10 cellular contexts compared by ENCODE assay signal in the genomic region with DNA sequence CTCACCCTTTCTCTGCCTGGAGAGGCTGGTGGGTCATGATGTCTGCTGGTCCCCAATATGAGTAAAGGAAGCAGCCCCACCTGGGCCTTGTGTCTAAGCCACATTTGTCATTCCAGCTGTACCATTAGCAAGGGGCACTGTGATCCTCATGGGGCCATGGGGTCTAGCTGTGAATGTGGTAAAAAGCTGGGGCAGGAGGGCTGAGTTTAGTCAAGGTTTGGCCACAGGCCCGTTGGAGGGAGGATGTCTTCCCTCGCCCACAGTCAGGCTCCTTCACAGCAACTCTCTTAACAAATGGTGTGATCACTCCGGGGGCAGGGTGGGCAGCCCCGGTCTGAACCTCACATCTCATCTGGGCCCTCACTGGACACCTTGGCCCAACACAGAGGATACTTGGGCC.
"Had no signal": no experiment of that assay in that cellular context is flagged by ENCODE, and none has a peak within 500 bp of the region (broad histone marks: within the 10 kb centered on the region; RNA-seq: fewer than 3 reads in every experiment).

No MANE protein-coding gene starts in this region.

- H3K4me3 ChIP-seq: esophagus muscularis mucosa, tibial artery, vagina had no signal

- H3K4me1 Mint-ChIP-seq: activated T-helper 17 cell treated with anti-CD3 and anti-CD28 coated beads, Interleukin-2, amount 50 U/mL, for 72 hours had no signal

- ATAC-seq: activated T-helper 17 cell treated with anti-CD3 and anti-CD28 coated beads, Interleukin-2, amount 50 U/mL, for 72 hours; left lobe of liver; T-helper 17 cell had no signal

- H3K9me3 ChIP-seq: esophagus muscularis mucosa, tibial artery, vagina had no signal

- H3K4me1 ChIP-seq: tibial artery had no signal

- H3K27ac ChIP-seq: esophagus muscularis mucosa, tibial artery, vagina had no signal

- H3K36me3 Mint-ChIP-seq: activated CD4-positive, alpha-beta memory T cell treated with anti-CD3 and anti-CD28 coated beads for 36 hours; activated naive CD4-positive, alpha-beta T cell treated with anti-CD3 and anti-CD28 coated beads, Interleukin-2, amount 50 U/mL, for 72 hours had no signal

- H3K27ac Mint-ChIP-seq: activated CD4-positive, alpha-beta memory T cell treated with anti-CD3 and anti-CD28 coated beads for 36 hours; activated naive CD4-positive, alpha-beta T cell treated with anti-CD3 and anti-CD28 coated beads, Interleukin-2, amount 50 U/mL, for 72 hours; activated T-helper 17 cell treated with anti-CD3 and anti-CD28 coated beads, Interleukin-2, amount 50 U/mL, for 72 hours; T-helper 17 cell had no signal

- H3K36me3 ChIP-seq: esophagus muscularis mucosa, tibial artery, vagina had no signal

- DNase-seq: foreskin fibroblast, mammary epithelial cell, T-helper 17 cell had no signal

- H3K9me3 Mint-ChIP-seq: activated CD4-positive, alpha-beta memory T cell treated with anti-CD3 and anti-CD28 coated beads for 36 hours; activated naive CD4-positive, alpha-beta T cell treated with anti-CD3 and anti-CD28 coated beads, Interleukin-2, amount 50 U/mL, for 72 hours; activated T-helper 17 cell treated with anti-CD3 and anti-CD28 coated beads, Interleukin-2, amount 50 U/mL, for 72 hours had no signal

- H3K4me3 Mint-ChIP-seq: activated CD4-positive, alpha-beta memory T cell treated with anti-CD3 and anti-CD28 coated beads for 36 hours; activated T-helper 17 cell treated with anti-CD3 and anti-CD28 coated beads, Interleukin-2, amount 50 U/mL, for 72 hours; T-helper 17 cell had no signal

- H3K27me3 ChIP-seq: esophagus muscularis mucosa, tibial artery, vagina had no signal

- H3K27me3 Mint-ChIP-seq: activated CD4-positive, alpha-beta memory T cell treated with anti-CD3 and anti-CD28 coated beads for 36 hours had no signal
